9 cellular contexts compared by ENCODE assay signal in the genomic region with DNA sequence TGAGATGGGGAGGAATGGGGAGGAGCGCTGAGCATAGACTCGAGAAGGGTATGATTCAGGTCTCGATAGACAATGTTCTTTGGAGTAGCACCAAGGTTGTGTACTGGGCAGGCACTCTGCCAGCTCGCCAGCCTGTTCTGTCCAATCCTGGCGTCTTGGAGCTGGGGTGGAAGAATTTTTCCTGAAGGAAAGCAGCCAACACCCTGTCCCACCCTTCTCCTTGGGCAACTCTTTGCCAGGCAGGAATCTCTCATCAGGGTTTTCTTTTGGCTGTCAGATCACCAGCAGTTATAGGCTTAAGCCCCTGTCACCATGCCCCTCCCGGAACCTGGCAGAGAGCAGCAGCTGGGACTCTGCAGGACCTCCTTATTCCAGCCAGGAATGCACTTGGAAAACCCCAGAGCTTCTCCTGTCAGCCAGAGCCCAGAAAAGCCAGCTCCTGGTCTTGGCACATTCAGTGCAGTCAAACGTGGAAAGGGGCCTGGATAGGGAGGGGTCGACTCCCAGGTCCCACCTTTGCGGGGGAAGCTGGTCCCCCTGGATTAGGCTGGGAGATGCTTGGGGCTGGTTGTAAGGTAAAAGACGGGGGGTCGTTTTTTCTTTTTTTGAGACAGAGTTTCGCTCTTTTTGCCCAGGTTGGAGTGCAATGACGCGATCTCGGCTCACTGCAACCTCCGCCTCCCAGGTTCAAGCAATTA. TPM values are rescaled to one million over a fixed set of nuclear protein-coding genes. Genes with fewer than 3 reads are reported as not detected.
DNase-seq lines count a peak whose midpoint lies in the region; ATAC-seq and TF ChIP-seq lines count a peak whose summit lies in the region.
"Had no signal": no experiment of that assay in that cellular context is flagged by ENCODE, and none has a peak within 500 bp of the region (broad histone marks: within the 10 kb centered on the region; RNA-seq: fewer than 3 reads in every experiment).

No MANE protein-coding gene starts in this region.

- H3K36me3 ChIP-seq in WERI-Rb-1 (no peaks in the 10 kb centered on the region), hepatocyte (replicated peaks; ENCODE audit: insufficient read depth, low read depth) (no peaks in the 10 kb centered on the region)
- H3K36me3 ChIP-seq: BE2C had no signal

- no peak for TF ChIP-seq CTCF in WERI-Rb-1 (IDR thresholded peaks at IDR 0.05; ENCODE audit: low read depth, low read length)
- TF ChIP-seq CTCF in hepatocyte (IDR thresholded peaks at IDR 0.05; ENCODE audit: poor library complexity): no peak

- POLR2A ChIA-PET in activated CD4-positive, alpha-beta T cell treated with anti-CD3 and anti-CD28 coated beads for 36 hours (lab: Charles Lee): interaction anchor here (0.5 kb wide), 1 partner anchor 41 kb away, joined by 4 read pairs; no protein-coding TSS in a partner anchor

- H3K4me1 ChIP-seq in hepatocyte (ENCODE audit: insufficient read depth): peaks cover 5% of the 10 kb centered on the region
- H3K4me1 ChIP-seq: BE2C had no signal

- CTCF ChIA-PET in activated CD4-positive, alpha-beta T cell treated with anti-CD3 and anti-CD28 coated beads for 36 hours (lab: Charles Lee): interaction anchor here (0.6 to 1.3 kb wide), 4 partner anchors 9 to 105 kb away, joined by 3 to 4 read pairs (median 3); no protein-coding TSS in a partner anchor

- peak overlapping the region; percentile 72 for H3K27ac Mint-ChIP-seq in activated CD4-positive, alpha-beta T cell treated with anti-CD3 and anti-CD28 coated beads for 36 hours
- H3K27ac Mint-ChIP-seq in stimulated activated effector memory CD8-positive, alpha-beta T cell treated with anti-CD3 and anti-CD28 coated beads, Interleukin-12 subunit alpha, Interleukin-12 subunit beta, amount 100 ng/mL, for 72 hours: peak overlapping the region; percentile 89

- 93% methylated on average over 16 of the region's 16 CpGs for WGBS in hepatocyte (ENCODE audit: low lambda C conversion rate, missing lambda C conversion rate)

- no peaks in the 10 kb centered on the region for H4K20me1 ChIP-seq in hepatocyte (ENCODE audit: insufficient read depth, poor library complexity, severe bottlenecking)

- no peak overlapping the region for H2AFZ ChIP-seq in hepatocyte

- no peaks in the 10 kb centered on the region for H3K36me3 Mint-ChIP-seq in activated CD4-positive, alpha-beta T cell treated with anti-CD3 and anti-CD28 coated beads for 36 hours (ENCODE audit: low read depth)
- H3K36me3 Mint-ChIP-seq in stimulated activated effector memory CD8-positive, alpha-beta T cell treated with anti-CD3 and anti-CD28 coated beads, Interleukin-12 subunit alpha, Interleukin-12 subunit beta, amount 100 ng/mL, for 72 hours: peaks cover 7% of the 10 kb centered on the region

- no peak overlapping the region; the same call in 1 of the 2 replicates for H3K4me3 ChIP-seq in WERI-Rb-1 (ENCODE audit: low read depth, low read length)
- H3K4me3 ChIP-seq in hepatocyte: no peak overlapping the region

- H3K9me3 Mint-ChIP-seq in activated CD4-positive, alpha-beta T cell treated with anti-CD3 and anti-CD28 coated beads for 36 hours (ENCODE audit: low read depth): peaks cover 7% of the 10 kb centered on the region
- peaks cover 2% of the 10 kb centered on the region for H3K9me3 Mint-ChIP-seq in stimulated activated effector memory CD8-positive, alpha-beta T cell treated with anti-CD3 and anti-CD28 coated beads, Interleukin-12 subunit alpha, Interleukin-12 subunit beta, amount 100 ng/mL, for 72 hours

- H3K4me3 Mint-ChIP-seq in activated CD4-positive, alpha-beta T cell treated with anti-CD3 and anti-CD28 coated beads for 36 hours: peak overlapping the region; percentile 95
- H3K4me3 Mint-ChIP-seq in stimulated activated effector memory CD8-positive, alpha-beta T cell treated with anti-CD3 and anti-CD28 coated beads, Interleukin-12 subunit alpha, Interleukin-12 subunit beta, amount 100 ng/mL, for 72 hours: peak overlapping the region; percentile 94

- peaks cover 7% of the 10 kb centered on the region for H3K4me1 Mint-ChIP-seq in activated CD4-positive, alpha-beta T cell treated with anti-CD3 and anti-CD28 coated beads for 36 hours
- peaks cover 6% of the 10 kb centered on the region for H3K4me1 Mint-ChIP-seq in stimulated activated effector memory CD8-positive, alpha-beta T cell treated with anti-CD3 and anti-CD28 coated beads, Interleukin-12 subunit alpha, Interleukin-12 subunit beta, amount 100 ng/mL, for 72 hours

- intact Hi-C loops in activated CD4-positive, alpha-beta T cell treated with anti-CD3 and anti-CD28 coated beads for 36 hours (cut with DNase I, micrococcal nuclease): no loop called here

- H3K9me3 ChIP-seq in WERI-Rb-1 (ENCODE audit: severe bottlenecking) (no peaks in the 10 kb centered on the region), hepatocyte (ENCODE audit: low read depth) (no peaks in the 10 kb centered on the region)
- H3K9me3 ChIP-seq: BE2C had no signal

- no peak for ATAC-seq in activated CD4-positive, alpha-beta T cell treated with anti-CD3 and anti-CD28 coated beads for 36 hours
- no peak for ATAC-seq in stimulated activated effector memory CD8-positive, alpha-beta T cell treated with anti-CD3 and anti-CD28 coated beads, Interleukin-12 subunit alpha, Interleukin-12 subunit beta, amount 100 ng/mL, for 72 hours
- no peak for ATAC-seq in GM21619 (IDR thresholded peaks at IDR 0.05; ENCODE audit: unreplicated experiment)

- peaks cover 30% of the 10 kb centered on the region for H3K79me2 ChIP-seq in hepatocyte

- H3K27me3 ChIP-seq in WERI-Rb-1 (ENCODE audit: insufficient read depth, low read depth, severe bottlenecking): no peaks in the 10 kb centered on the region
- H3K27me3 ChIP-seq in hepatocyte: no peaks in the 10 kb centered on the region
- H3K27me3 ChIP-seq: BE2C had no signal

- H3K27ac ChIP-seq in WERI-Rb-1 (no peak overlapping the region), hepatocyte (no peak overlapping the region)

- DNase-seq in activated CD4-positive, alpha-beta T cell treated with anti-CD3 and anti-CD28 coated beads for 36 hours: no peak
- no peak for DNase-seq in activated CD4-positive, alpha-beta T cell treated with anti-CD3 and anti-CD28 coated beads for 48 hours
- DNase-seq in WERI-Rb-1 (peak; percentile 29), hepatocyte (ENCODE audit: low spot score) (no peak), NCI-H128 (lab: John Stamatoyannopoulos, UW; ENCODE audit: unreplicated experiment) (no peak), NCI-H1436 (lab: John Stamatoyannopoulos, UW) (no peak)
- DNase-seq in stimulated activated effector memory CD8-positive, alpha-beta T cell treated with anti-CD3 and anti-CD28 coated beads, Interleukin-12 subunit alpha, Interleukin-12 subunit beta, amount 100 ng/mL, for 72 hours (ENCODE audit: low spot score in 2 of 2): no peak
- DNase-seq: BE2C had no signal

- no peaks in the 10 kb centered on the region for H3K9me2 ChIP-seq in hepatocyte (replicated peaks; ENCODE audit: insufficient read depth)

- H3K4me2 ChIP-seq in hepatocyte: peak overlapping the region; percentile 100

- no peaks in the 10 kb centered on the region for H3K27me3 Mint-ChIP-seq in activated CD4-positive, alpha-beta T cell treated with anti-CD3 and anti-CD28 coated beads for 36 hours

RNA-seq across cellular contexts. Expression of a gene that starts 14.4 kb away (rescaled TPM):
- total RNA-seq in activated CD4-positive, alpha-beta T cell treated with anti-CD3 and anti-CD28 coated beads for 36 hours: 1 to 10 TPM; 1.3 to 1.6 TPM
- 115 and 152 TPM in 2 replicates for total RNA-seq in hepatocyte
- polyA plus RNA-seq in hepatocyte: 177 and 183 TPM in 2 replicates

Comparison
In these comparisons a context has a peak if more than half of its experiments do, and no peak if none do; other contexts are left out.
1. RNA of a gene that starts 14.4 kb away (total RNA-seq): 115 to 152 TPM in hepatocyte; 1.3 to 1.6 TPM in activated CD4-positive, alpha-beta T cell treated with anti-CD3 and anti-CD28 coated beads for 36 hours; every median in the first group is over 10 times any median in the second.